1 cellular context compared by ENCODE assay signal in the genomic region with DNA sequence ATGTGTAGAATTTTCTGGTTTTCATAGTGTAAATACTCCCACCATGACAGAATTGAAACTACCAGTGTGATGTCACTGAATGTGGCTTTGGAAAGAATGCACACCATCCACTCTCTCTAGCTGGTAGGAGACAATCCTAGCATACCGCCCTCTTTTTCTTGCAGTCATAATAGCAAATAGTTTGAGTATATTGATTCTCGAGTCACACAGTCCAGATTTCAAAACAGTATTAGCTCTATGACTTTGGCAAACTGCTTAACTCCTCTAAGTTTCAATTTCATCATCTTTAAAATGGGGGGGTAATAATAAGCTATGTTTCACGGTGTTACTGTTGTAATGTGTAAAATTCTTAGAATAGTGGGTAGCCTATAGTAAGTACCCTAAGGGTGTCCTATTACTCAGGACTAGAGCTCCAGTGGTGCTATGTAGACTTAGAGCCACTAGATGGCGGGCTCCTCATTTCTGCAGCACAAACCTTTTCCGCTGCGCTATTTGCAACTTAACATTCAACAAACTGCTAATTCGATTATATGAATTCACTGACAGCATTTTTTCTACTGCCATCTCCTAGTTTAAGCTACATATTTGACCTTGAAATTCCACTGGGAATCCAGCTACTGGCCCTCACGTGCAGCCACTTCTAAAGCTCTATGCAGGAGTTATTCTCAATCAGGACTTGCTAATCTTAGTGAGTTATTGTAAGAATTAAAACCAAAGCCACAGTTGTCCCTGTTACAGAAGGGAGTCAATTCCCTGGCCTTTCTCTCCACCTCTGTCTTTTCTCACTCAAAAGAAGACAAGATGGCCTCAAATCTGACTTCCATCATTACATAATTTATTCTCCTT.
TF ChIP-seq lines count a peak whose summit lies in the region.

No MANE protein-coding gene starts in this region.

TF ChIP-seq in HCT116, 20 proteins besides CTCF, POLR2A, EP300 and RAD21 (continued from another document):
- TF ChIP-seq SIN3A (IDR thresholded peaks at IDR 0.05; ENCODE audit: low read depth): no peak
- TF ChIP-seq EGR1 (IDR thresholded peaks at IDR 0.05; ENCODE audit: low read depth): no peak
- TF ChIP-seq CEBPB (IDR thresholded peaks at IDR 0.05; ENCODE audit: low read depth): no peak
